ENCODE assay signal across 8 cellular contexts in the genomic region with DNA sequence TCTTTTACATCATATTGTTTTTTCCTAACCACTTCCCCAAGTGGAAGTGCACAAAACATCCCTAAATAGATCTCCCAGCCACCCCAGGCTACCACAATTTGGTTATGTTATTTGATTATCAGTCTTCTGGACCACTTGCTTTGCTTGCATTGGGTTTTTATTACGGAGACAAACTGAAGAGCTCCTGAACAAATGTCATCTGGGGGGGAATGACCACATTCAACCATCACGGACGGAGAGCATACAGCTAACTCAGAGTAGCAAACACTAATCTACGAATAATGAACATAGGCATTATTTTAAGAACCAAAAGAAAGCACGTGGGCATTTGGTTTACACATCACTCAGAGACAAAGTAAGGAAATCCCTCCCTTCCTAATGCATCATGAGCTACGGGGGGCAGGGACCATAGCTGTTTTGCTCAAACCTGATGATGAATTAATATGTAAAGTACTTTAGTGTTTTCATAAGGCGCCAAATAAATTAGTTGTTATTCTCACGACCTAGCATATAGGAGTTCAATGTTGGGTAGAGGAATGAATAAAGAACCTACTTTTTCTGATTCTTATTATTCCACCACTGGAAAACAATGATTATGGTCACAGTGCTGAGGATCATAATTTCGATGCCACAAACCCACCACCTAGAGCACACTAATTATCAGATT. TPM values are rescaled to one million over a fixed set of nuclear protein-coding genes. Genes with fewer than 3 reads are reported as not detected.
DNase-seq lines count a peak whose midpoint lies in the region; ATAC-seq, FAIRE-seq and TF ChIP-seq lines count a peak whose summit lies in the region.

No MANE protein-coding gene starts in this region.

- in situ Hi-C loops in HepG2 (cut with HindIII; ENCODE audit: extremely low pct_ligation_motif_present, low pct_unique_long_range_greater_than_20kb) = no loop called here

- H4K20me1 ChIP-seq in HepG2 (ENCODE audit: insufficient read depth, low read length) = peaks cover 11% of the 10 kb centered on the region; the same call in 1 of the 2 replicates

- H3K4me1 ChIP-seq in HepG2 (ENCODE audit: insufficient read depth, low read length) (peaks cover 56% of the 10 kb centered on the region), thyroid gland (peaks cover 0 to 4% of the 10 kb centered on the region in 2 donors)

- H3K4me1 Mint-ChIP-seq in brain = peaks cover 56% of the 10 kb centered on the region

- H3K27ac Mint-ChIP-seq in brain = peak overlapping the region; percentile 40 to 96 (median 91)

- H3K9ac ChIP-seq in HepG2 (ENCODE audit: insufficient read depth, low read depth, low read length) = peak overlapping the region; percentile 84

- H3K4me2 ChIP-seq in HepG2 (ENCODE audit: low read depth, low read length) = peak overlapping the region; percentile 73

- peak overlapping the region; percentile 88 to 94 (median 91) for H3K4me3 Mint-ChIP-seq in brain

- TF ChIP-seq RAD21 in HepG2 (CRISPR knock-in tag; IDR thresholded peaks at IDR 0.05) = no peak

- H3K36me3 ChIP-seq in HepG2 (replicated peaks in 1 of 2; ENCODE audit: control insufficient read depth in 1 of 2, insufficient read depth in 2 of 2, low read length in 2 of 2) (no peaks in the 10 kb centered on the region), thyroid gland (no peaks in the 10 kb centered on the region)

- intact Hi-C loops in HepG2 (cut with micrococcal nuclease; ENCODE audit: unreplicated experiment) (loop anchor here (10.0 kb wide), 2 partner anchors 139 to 379 kb away; partner anchors contain the start of gene KLF3), thyroid gland (cut with DNase I) (no loop called here), head of caudate nucleus (cut with DNase I) (loop anchor here (10.0 kb wide), 1 partner anchor 141 kb away; the partner anchor contains the start of gene WDR19)

- H3K27ac ChIP-seq in HepG2 (ENCODE audit: extremely low read length, insufficient read depth, low read length) (peak overlapping the region; percentile 82), thyroid gland (peak overlapping the region in 2 of 3 donors; percentile 77 to 87)

- ATAC-seq in HepG2 = peak; percentile 1; the same call in 1 of the 3 replicates

- H3K9me3 ChIP-seq in HepG2 (ENCODE audit: low read length) = no peaks in the 10 kb centered on the region
- no peaks in the 10 kb centered on the region for H3K9me3 ChIP-seq in thyroid gland

- H3K4me3 ChIP-seq in GM12864 (ENCODE audit: low read depth, low read length) (peak overlapping the region; percentile 78), NB4 (ENCODE audit: low read depth, low read length) (peak overlapping the region; percentile 80), HepG2 (replicated peaks in 1 of 3; ENCODE audit: insufficient read depth in 1 of 3, low read depth in 2 of 3, low read length in 3 of 3) (peak overlapping the region; percentile 60 to 79 (median 72)), thyroid gland (replicated peaks in 1 of 3) (peak overlapping the region in 2 of 3 donors; percentile 64 to 89)

- no peaks in the 10 kb centered on the region; a peak in 1 of 5 replicates for H3K27me3 ChIP-seq in HepG2 (ENCODE audit: control insufficient read depth in 1 of 2, insufficient read depth in 2 of 2, low read length in 2 of 2)
- H3K27me3 ChIP-seq in thyroid gland = no peaks in the 10 kb centered on the region

- DNase-seq in GM12864 (ENCODE audit: low read depth) (no peak), NB4 (ENCODE audit: low read depth) (peak; percentile 53), HepG2 (ENCODE audit: low spot score) (peak; percentile 24), thyroid gland (no peak), head of caudate nucleus (no peak), NCI-H187 treated with DMSO at 0.1 percent for 48 hours (lab: John Stamatoyannopoulos, UW) (no peak), RPMI8226 (no peak)

- TF ChIP-seq EP300 in HepG2 (IDR thresholded peaks at IDR 0.05; ENCODE audit: low read depth in 2 of 2, low read length in 2 of 2) (no peak), HepG2 (CRISPR knock-in tag; IDR thresholded peaks at IDR 0.05; ENCODE audit: borderline replicate concordance) (no peak)

- H2AFZ ChIP-seq in HepG2 (ENCODE audit: low read length) = no peak overlapping the region

- TF ChIP-seq POLR2A in NB4 (IDR thresholded peaks at IDR 0.05; ENCODE audit: extremely low read depth, insufficient read length) = no peak
- TF ChIP-seq POLR2A in HepG2 (IDR thresholded peaks at IDR 0.05; ENCODE audit: insufficient read depth in 1 of 2, low read depth in 2 of 2, low read length in 2 of 2) = no peak; a peak in 1 of 4 replicates
- no peak for TF ChIP-seq POLR2A in thyroid gland (IDR thresholded peaks at IDR 0.05)

- POLR2A ChIA-PET in HepG2 (lab: Yijun Ruan, JAX) = interaction anchor here (0.5 to 5.9 kb wide), 18 partner anchors 8 to 910 kb away, joined by 3 to 27 read pairs (median 4); partner anchors contain the start of gene RFC1

- peaks cover 7% of the 10 kb centered on the region for H3K27me3 Mint-ChIP-seq in brain

- no peak for FAIRE-seq in HepG2 (lab: Jason Lieb, UNC)

- 2% methylated on average over 9 of the region's 9 CpGs for WGBS in HepG2 (ENCODE audit: low lambda C conversion rate)
- WGBS in thyroid gland, 2 donors = 14 to 21% methylated on average over 9 of the region's 9 CpGs

- CTCF ChIA-PET in HepG2 (lab: Yijun Ruan, JAX; ENCODE audit: low intra/inter-chr PET ratio, low total read pairs) = no interaction called here

- BruUV-seq in HepG2 (replicated peaks; lab: Mats Ljungman, UMichigan) = TSS peak; percentile 95

- TF ChIP-seq CTCF in GM12864 (IDR thresholded peaks at IDR 0.05; ENCODE audit: low read depth, low read length, missing control alignments) (no peak), NB4 (IDR thresholded peaks at IDR 0.05; ENCODE audit: low read depth, low read length) (no peak), brain (conservative IDR thresholded peaks at IDR 0.05) (no peak), HepG2 (CRISPR knock-in tag; IDR thresholded peaks at IDR 0.05) (no peak), thyroid gland (IDR thresholded peaks at IDR 0.05) (no peak)

- H3K36me3 Mint-ChIP-seq in brain = no peaks in the 10 kb centered on the region

- H3K79me2 ChIP-seq in HepG2 (ENCODE audit: insufficient read depth, low read length) = peaks cover 30% of the 10 kb centered on the region

- no peaks in the 10 kb centered on the region for H3K9me3 Mint-ChIP-seq in brain

RNA-seq across cellular contexts. Expression of gene TMEM156, which starts 11.6 kb away (rescaled TPM):
- 0.27 TPM for polyA plus RNA-seq in brain (ENCODE audit: insufficient read depth, low read depth, low replicate concordance)
- total RNA-seq in HepG2 (2016; rRNA removed; fragmentation: Illumina TruSeq; extraction: Trizol) = not detected in 2 replicates
- total RNA-seq in HepG2 (2016; cell fraction: cytosol; rRNA removed; fragmentation: Illumina TruSeq; extraction: Trizol; ENCODE audit: low read depth) = not detected in 2 replicates
- not detected in 2 replicates for total RNA-seq in HepG2 (2016; cell fraction: insoluble cytoplasmic fraction; rRNA removed; fragmentation: Illumina TruSeq; extraction: Trizol)
- total RNA-seq in HepG2 (2016; cell fraction: membrane; rRNA removed; fragmentation: Illumina TruSeq; extraction: Trizol) = not detected in 2 replicates
- not detected in 2 replicates for total RNA-seq in HepG2 (2016; cell fraction: nucleus; rRNA removed; fragmentation: Illumina TruSeq; extraction: Trizol)
- polyA plus RNA-seq in HepG2 (2011; rRNA removed) = 1.2 and 1.6 TPM in 2 replicates
- 0.63 and 0.91 TPM in 2 replicates for polyA plus RNA-seq in HepG2 (2011; cell fraction: cytosol; rRNA removed)
- polyA plus RNA-seq in HepG2 (2011; cell fraction: nucleus; rRNA removed) = 0.13 and 0.31 TPM in 2 replicates
- 0.13 and 1.2 TPM in 2 replicates for polyA plus RNA-seq in HepG2 (2012)
- 0.10 TPM in 1 of 2 replicates, not detected in the other for polyA plus RNA-seq in HepG2 (2016; cell fraction: cytosol; fragmentation: Illumina TruSeq; extraction: Trizol; ENCODE audit: low read depth)
- polyA plus RNA-seq in HepG2 (2016; cell fraction: insoluble cytoplasmic fraction; fragmentation: Illumina TruSeq; extraction: Trizol; ENCODE audit: low read depth) = not detected in 2 replicates
- 0.13 TPM in 1 of 2 replicates, not detected in the other for polyA plus RNA-seq in HepG2 (2016; cell fraction: membrane; fragmentation: Illumina TruSeq; extraction: Trizol; ENCODE audit: low read depth)
- not detected in 2 replicates for polyA plus RNA-seq in HepG2 (2016; cell fraction: nucleus; fragmentation: Illumina TruSeq; extraction: Trizol; ENCODE audit: insufficient read depth, low read depth)
- polyA minus RNA-seq in HepG2 (2011; rRNA and poly(A)+ RNA removed; ENCODE audit: low replicate concordance) = 0.50 and 1.8 TPM in 2 replicates
- polyA minus RNA-seq in HepG2 (2011; cell fraction: cytosol; rRNA and poly(A)+ RNA removed) = 0.49 and 0.62 TPM in 2 replicates
- polyA minus RNA-seq in HepG2 (2011; cell fraction: nucleus; rRNA and poly(A)+ RNA removed) = 1.2 TPM in 2 replicates
- total RNA-seq in thyroid gland = under 1 TPM in 1 of 4 donors, not detected in 3; 0.33 TPM

RNA-seq across cellular contexts. Expression of gene KLHL5, which starts 18.2 kb away (rescaled TPM):
- polyA plus RNA-seq in brain (ENCODE audit: insufficient read depth, low read depth, low replicate concordance) (13.0 TPM), HepG2 (2011; rRNA removed) (32.6 and 38.7 TPM in 2 replicates)
- total RNA-seq in HepG2 (2016; rRNA removed; fragmentation: Illumina TruSeq; extraction: Trizol) (36.2 and 45.3 TPM in 2 replicates), thyroid gland (10 to 100 TPM; 19.7 to 27.3 (median 24.7) TPM)
- 32.0 and 35.3 TPM in 2 replicates for total RNA-seq in HepG2 (2016; cell fraction: cytosol; rRNA removed; fragmentation: Illumina TruSeq; extraction: Trizol; ENCODE audit: low read depth)
- total RNA-seq in HepG2 (2016; cell fraction: insoluble cytoplasmic fraction; rRNA removed; fragmentation: Illumina TruSeq; extraction: Trizol) = 36.6 and 44.0 TPM in 2 replicates
- 75.4 and 86.1 TPM in 2 replicates for total RNA-seq in HepG2 (2016; cell fraction: membrane; rRNA removed; fragmentation: Illumina TruSeq; extraction: Trizol)
- 26.6 and 27.0 TPM in 2 replicates for total RNA-seq in HepG2 (2016; cell fraction: nucleus; rRNA removed; fragmentation: Illumina TruSeq; extraction: Trizol)
- polyA plus RNA-seq in HepG2 (2011; cell fraction: cytosol; rRNA removed) = 29.8 and 43.7 TPM in 2 replicates
- 14.9 and 17.0 TPM in 2 replicates for polyA plus RNA-seq in HepG2 (2011; cell fraction: nucleus; rRNA removed)
- 33.7 and 34.6 TPM in 2 replicates for polyA plus RNA-seq in HepG2 (2012)
- polyA plus RNA-seq in HepG2 (2016; cell fraction: cytosol; fragmentation: Illumina TruSeq; extraction: Trizol; ENCODE audit: low read depth) = 31.2 and 34.0 TPM in 2 replicates
- polyA plus RNA-seq in HepG2 (2016; cell fraction: insoluble cytoplasmic fraction; fragmentation: Illumina TruSeq; extraction: Trizol; ENCODE audit: low read depth) = 39.8 and 40.2 TPM in 2 replicates
- 51.9 and 59.4 TPM in 2 replicates for polyA plus RNA-seq in HepG2 (2016; cell fraction: membrane; fragmentation: Illumina TruSeq; extraction: Trizol; ENCODE audit: low read depth)
- polyA plus RNA-seq in HepG2 (2016; cell fraction: nucleus; fragmentation: Illumina TruSeq; extraction: Trizol; ENCODE audit: insufficient read depth, low read depth) = 22.2 and 22.8 TPM in 2 replicates
- 25.9 and 37.5 TPM in 2 replicates for polyA minus RNA-seq in HepG2 (2011; rRNA and poly(A)+ RNA removed; ENCODE audit: low replicate concordance)
- 31.0 and 34.7 TPM in 2 replicates for polyA minus RNA-seq in HepG2 (2011; cell fraction: cytosol; rRNA and poly(A)+ RNA removed)
- polyA minus RNA-seq in HepG2 (2011; cell fraction: nucleus; rRNA and poly(A)+ RNA removed) = 48.0 and 50.0 TPM in 2 replicates

Comparison
In these comparisons a context has a peak if more than half of its experiments do, and no peak if none do; other contexts are left out.
1. DNase-seq: peak in NB4 (single experiment) and HepG2 (single experiment); none in GM12864 (single experiment), thyroid gland (0 of 2), head of caudate nucleus (0 of 42), NCI-H187 treated with DMSO at 0.1 percent for 48 hours (single experiment) and RPMI8226 (single experiment).
2. Peak in every context shown above with its lines, with median percentiles within 50 percentile points of each other: H3K4me3 ChIP-seq.